15 cellular contexts compared by ENCODE assay signal in the genomic region with DNA sequence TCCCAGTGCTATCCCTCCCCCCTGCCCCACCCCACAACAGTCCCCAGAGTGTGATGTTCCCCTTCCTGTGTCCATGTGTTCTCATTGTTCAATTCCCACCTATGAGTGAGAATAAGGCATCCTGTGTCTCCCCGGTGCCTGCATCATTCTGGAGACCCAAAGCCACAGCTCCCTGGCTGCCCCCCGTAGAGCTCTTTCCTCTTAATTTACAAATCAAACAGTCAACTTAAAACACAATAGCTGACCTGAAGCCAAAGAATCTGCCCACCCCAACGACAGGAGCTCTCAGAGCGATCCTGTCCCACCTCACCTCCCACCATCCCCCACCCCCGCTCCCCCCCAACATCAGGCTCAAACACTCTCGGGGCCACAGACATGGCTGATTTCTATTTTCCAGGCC.
DNase-seq lines count a peak whose midpoint lies in the region; ATAC-seq and TF ChIP-seq lines count a peak whose summit lies in the region.
"Had no signal": no experiment of that assay in that cellular context is flagged by ENCODE, and none has a peak within 500 bp of the region (broad histone marks: within the 10 kb centered on the region; RNA-seq: fewer than 3 reads in every experiment).

No MANE protein-coding gene starts in this region.

- H3K27me3 ChIP-seq in GM23338 (ENCODE audit: insufficient read depth), result no peaks in the 10 kb centered on the region
- H3K27me3 ChIP-seq in neural progenitor cell, result peaks cover 52% of the 10 kb centered on the region
- H3K27me3 ChIP-seq in gastrocnemius medialis, result peaks cover 4 to 8% (median 6%) of the 10 kb centered on the region in 3 donors

- no peaks in the 10 kb centered on the region for H3K9me3 ChIP-seq in neural progenitor cell (ENCODE audit: low read depth)
- no peaks in the 10 kb centered on the region for H3K9me3 ChIP-seq in gastrocnemius medialis

- no peak overlapping the region for H3K27ac ChIP-seq in GM23338 (ENCODE audit: low read depth)
- no peak overlapping the region for H3K27ac ChIP-seq in neural progenitor cell
- no peak overlapping the region for H3K27ac ChIP-seq in gastrocnemius medialis
- H3K27ac ChIP-seq: PC-9 had no signal

- H3K4me2 ChIP-seq in GM23338 (no peak overlapping the region), neural progenitor cell (peak overlapping the region; percentile 68)
- H3K4me2 ChIP-seq: PC-9 had no signal

- H3K79me2 ChIP-seq in GM23338 (replicated peaks; ENCODE audit: insufficient read depth) (no peaks in the 10 kb centered on the region), neural progenitor cell (ENCODE audit: low read depth) (no peaks in the 10 kb centered on the region)

- no peak for TF ChIP-seq POLR2A in gastrocnemius medialis (IDR thresholded peaks at IDR 0.05)

- in situ Hi-C loops in gastrocnemius medialis (cut with MboI; ENCODE audit: low sequenced_read_pairs in 4 of 4), result no loop called here

- H3K9ac ChIP-seq in neural progenitor cell, result no peak overlapping the region

- H3K27me3 Mint-ChIP-seq in GM23338 (ENCODE audit: insufficient read depth, low read depth, poor library complexity), result peaks cover 29% of the 10 kb centered on the region
- H3K27me3 Mint-ChIP-seq in neural progenitor cell (ENCODE audit: insufficient read depth, low read depth), result peaks cover 13% of the 10 kb centered on the region

- H3K36me3 Mint-ChIP-seq in GM23338 (ENCODE audit: low read depth), result peaks cover 10% of the 10 kb centered on the region
- H3K36me3 Mint-ChIP-seq in neural progenitor cell, result no peaks in the 10 kb centered on the region
- H3K36me3 Mint-ChIP-seq: IgD-negative memory B cell had no signal

- peaks cover 38% of the 10 kb centered on the region for H3K4me1 Mint-ChIP-seq in GM23338
- peaks cover 27% of the 10 kb centered on the region for H3K4me1 Mint-ChIP-seq in neural progenitor cell
- H3K4me1 Mint-ChIP-seq: B cell had no signal

- peak overlapping the region; percentile 59 for H3K4me3 Mint-ChIP-seq in GM23338
- peak overlapping the region; percentile 52 for H3K4me3 Mint-ChIP-seq in neural progenitor cell
- H3K4me3 Mint-ChIP-seq: B cell; CD4-positive, alpha-beta T cell had no signal

- TF ChIP-seq CTCF in GM23338 (conservative IDR thresholded peaks at IDR 0.05; ENCODE audit: low read depth in 2 of 2) (no peak), neural progenitor cell (IDR thresholded peaks at IDR 0.05) (no peak), gastrocnemius medialis (IDR thresholded peaks at IDR 0.05 in 4 of 5, conservative IDR thresholded peaks at IDR 0.05 in 1 of 5) (no peak)

- ATAC-seq in GM23338, result peak; percentile 74
- ATAC-seq in gastrocnemius medialis, result no peak

- no peak overlapping the region for H2AFZ ChIP-seq in GM23338
- no peak overlapping the region for H2AFZ ChIP-seq in neural progenitor cell (replicated peaks)
- H2AFZ ChIP-seq: PC-9 had no signal

- no peaks in the 10 kb centered on the region for H3K36me3 ChIP-seq in GM23338 (ENCODE audit: insufficient read depth)
- no peaks in the 10 kb centered on the region for H3K36me3 ChIP-seq in neural progenitor cell
- H3K36me3 ChIP-seq in gastrocnemius medialis, result no peaks in the 10 kb centered on the region

- H4K20me1 ChIP-seq in GM23338 (replicated peaks; ENCODE audit: insufficient read depth), result no peaks in the 10 kb centered on the region
- no peaks in the 10 kb centered on the region for H4K20me1 ChIP-seq in neural progenitor cell (ENCODE audit: low read depth)

- intact Hi-C loops in gastrocnemius medialis (cut with DNase I; ENCODE audit: low total_unique reads), result no loop called here

- peaks cover 12% of the 10 kb centered on the region for H3K9me3 Mint-ChIP-seq in GM23338
- H3K9me3 Mint-ChIP-seq in neural progenitor cell, result peaks cover 2% of the 10 kb centered on the region
- H3K9me3 Mint-ChIP-seq: CD4-positive, alpha-beta T cell had no signal

- DNase-seq in GM23338 (ENCODE audit: low spot score), result peak; percentile 12
- DNase-seq in NCI-H146 treated with DMSO at 0.1 percent for 48 hours (lab: John Stamatoyannopoulos, UW; ENCODE audit: unreplicated experiment), result peak; percentile 10
- peak; percentile 5 for DNase-seq in iPS DF 4.7 (ENCODE audit: extremely low read depth, low spot score)
- peak; percentile 36 for DNase-seq in neural progenitor cell (ENCODE audit: low spot score)
- no peak for DNase-seq in NCI-H1694 (lab: John Stamatoyannopoulos, UW)
- no peak for DNase-seq in gastrocnemius medialis
- no peak for DNase-seq in SW 1271 (lab: John Stamatoyannopoulos, UW)
- DNase-seq: DMS79 treated with DMSO at 0.1 percent for 48 hours, GF-D8, NCI-H2081, NCI-H524 treated with DMSO at 0.1 percent for 48 hours, PC-9 had no signal

- H3K4me3 ChIP-seq in GM23338 (no peak overlapping the region), neural progenitor cell (no peak overlapping the region), gastrocnemius medialis (no peak overlapping the region)
- H3K4me3 ChIP-seq: PC-9 had no signal

- H3K27ac Mint-ChIP-seq in GM23338 (peak overlapping the region; percentile 88), neural progenitor cell (no peak overlapping the region)
- H3K27ac Mint-ChIP-seq: B cell; CD4-positive, alpha-beta T cell; IgD-negative memory B cell had no signal

- H3F3A ChIP-seq in GM23338 (replicated peaks; ENCODE audit: low read depth) (no peaks in the 10 kb centered on the region), neural progenitor cell (ENCODE audit: low read depth) (peaks cover 6% of the 10 kb centered on the region)

- no peaks in the 10 kb centered on the region for H3K9me2 ChIP-seq in GM23338 (ENCODE audit: insufficient read depth)

- H3K4me1 ChIP-seq in GM23338 (ENCODE audit: insufficient read depth), result no peaks in the 10 kb centered on the region
- H3K4me1 ChIP-seq in neural progenitor cell, result peaks cover 13% of the 10 kb centered on the region
- no peaks in the 10 kb centered on the region for H3K4me1 ChIP-seq in gastrocnemius medialis

TF ChIP-seq in GM23338, 12 proteins besides CTCF, POLR2A, EP300 and RAD21 (continues in another document):
- TF ChIP-seq, protein P1, sequence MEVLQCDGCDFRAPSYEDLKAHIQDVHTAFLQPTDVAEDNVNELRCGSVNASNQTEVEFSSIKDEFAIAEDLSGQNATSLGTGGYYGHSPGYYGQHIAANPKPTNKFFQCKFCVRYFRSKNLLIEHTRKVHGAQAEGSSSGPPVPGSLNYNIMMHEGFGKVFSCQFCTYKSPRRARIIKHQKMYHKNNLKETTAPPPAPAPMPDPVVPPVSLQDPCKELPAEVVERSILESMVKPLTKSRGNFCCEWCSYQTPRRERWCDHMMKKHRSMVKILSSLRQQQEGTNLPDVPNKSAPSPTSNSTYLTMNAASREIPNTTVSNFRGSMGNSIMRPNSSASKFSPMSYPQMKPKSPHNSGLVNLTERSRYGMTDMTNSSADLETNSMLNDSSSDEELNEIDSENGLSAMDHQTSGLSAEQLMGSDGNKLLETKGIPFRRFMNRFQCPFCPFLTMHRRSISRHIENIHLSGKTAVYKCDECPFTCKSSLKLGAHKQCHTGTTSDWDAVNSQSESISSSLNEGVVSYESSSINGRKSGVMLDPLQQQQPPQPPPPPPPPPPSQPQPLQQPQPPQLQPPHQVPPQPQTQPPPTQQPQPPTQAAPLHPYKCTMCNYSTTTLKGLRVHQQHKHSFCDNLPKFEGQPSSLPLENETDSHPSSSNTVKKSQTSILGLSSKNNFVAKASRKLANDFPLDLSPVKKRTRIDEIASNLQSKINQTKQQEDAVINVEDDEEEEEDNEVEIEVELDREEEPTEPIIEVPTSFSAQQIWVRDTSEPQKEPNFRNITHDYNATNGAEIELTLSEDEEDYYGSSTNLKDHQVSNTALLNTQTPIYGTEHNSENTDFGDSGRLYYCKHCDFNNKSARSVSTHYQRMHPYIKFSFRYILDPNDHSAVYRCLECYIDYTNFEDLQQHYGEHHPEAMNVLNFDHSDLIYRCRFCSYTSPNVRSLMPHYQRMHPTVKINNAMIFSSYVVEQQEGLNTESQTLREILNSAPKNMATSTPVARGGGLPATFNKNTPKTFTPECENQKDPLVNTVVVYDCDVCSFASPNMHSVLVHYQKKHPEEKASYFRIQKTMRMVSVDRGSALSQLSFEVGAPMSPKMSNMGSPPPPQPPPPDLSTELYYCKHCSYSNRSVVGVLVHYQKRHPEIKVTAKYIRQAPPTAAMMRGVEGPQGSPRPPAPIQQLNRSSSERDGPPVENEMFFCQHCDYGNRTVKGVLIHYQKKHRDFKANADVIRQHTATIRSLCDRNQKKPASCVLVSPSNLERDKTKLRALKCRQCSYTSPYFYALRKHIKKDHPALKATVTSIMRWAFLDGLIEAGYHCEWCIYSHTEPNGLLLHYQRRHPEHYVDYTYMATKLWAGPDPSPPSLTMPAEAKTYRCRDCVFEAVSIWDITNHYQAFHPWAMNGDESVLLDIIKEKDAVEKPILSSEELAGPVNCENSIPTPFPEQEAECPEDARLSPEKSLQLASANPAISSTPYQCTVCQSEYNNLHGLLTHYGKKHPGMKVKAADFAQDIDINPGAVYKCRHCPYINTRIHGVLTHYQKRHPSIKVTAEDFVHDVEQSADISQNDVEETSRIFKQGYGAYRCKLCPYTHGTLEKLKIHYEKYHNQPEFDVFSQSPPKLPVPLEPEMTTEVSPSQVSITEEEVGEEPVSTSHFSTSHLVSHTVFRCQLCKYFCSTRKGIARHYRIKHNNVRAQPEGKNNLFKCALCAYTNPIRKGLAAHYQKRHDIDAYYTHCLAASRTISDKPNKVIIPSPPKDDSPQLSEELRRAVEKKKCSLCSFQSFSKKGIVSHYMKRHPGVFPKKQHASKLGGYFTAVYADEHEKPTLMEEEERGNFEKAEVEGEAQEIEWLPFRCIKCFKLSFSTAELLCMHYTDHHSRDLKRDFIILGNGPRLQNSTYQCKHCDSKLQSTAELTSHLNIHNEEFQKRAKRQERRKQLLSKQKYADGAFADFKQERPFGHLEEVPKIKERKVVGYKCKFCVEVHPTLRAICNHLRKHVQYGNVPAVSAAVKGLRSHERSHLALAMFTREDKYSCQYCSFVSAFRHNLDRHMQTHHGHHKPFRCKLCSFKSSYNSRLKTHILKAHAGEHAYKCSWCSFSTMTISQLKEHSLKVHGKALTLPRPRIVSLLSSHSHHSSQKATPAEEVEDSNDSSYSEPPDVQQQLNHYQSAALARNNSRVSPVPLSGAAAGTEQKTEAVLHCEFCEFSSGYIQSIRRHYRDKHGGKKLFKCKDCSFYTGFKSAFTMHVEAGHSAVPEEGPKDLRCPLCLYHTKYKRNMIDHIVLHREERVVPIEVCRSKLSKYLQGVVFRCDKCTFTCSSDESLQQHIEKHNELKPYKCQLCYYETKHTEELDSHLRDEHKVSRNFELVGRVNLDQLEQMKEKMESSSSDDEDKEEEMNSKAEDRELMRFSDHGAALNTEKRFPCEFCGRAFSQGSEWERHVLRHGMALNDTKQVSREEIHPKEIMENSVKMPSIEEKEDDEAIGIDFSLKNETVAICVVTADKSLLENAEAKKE (CRISPR knock-in tag; IDR thresholded peaks at IDR 0.05), result 0 out of 2 replicates have a peak, but pooled peaks have one; percentile 8
- TF ChIP-seq NANOG (IDR thresholded peaks at IDR 0.05; ENCODE audit: borderline replicate concordance), result no peak
- no peak for TF ChIP-seq JUNB (IDR thresholded peaks at IDR 0.05; ENCODE audit: unreplicated experiment)
- TF ChIP-seq CREB1 (CRISPR knock-in tag; IDR thresholded peaks at IDR 0.05; ENCODE audit: low read depth), result no peak

Comparison
In these comparisons a context has a peak if more than half of its experiments do, and no peak if none do; other contexts are left out.
1. DNase-seq: peak in GM23338 (single experiment), NCI-H146 treated with DMSO at 0.1 percent for 48 hours (single experiment), iPS DF 4.7 (single experiment) and neural progenitor cell (single experiment); none in NCI-H1694 (single experiment), gastrocnemius medialis (0 of 2) and SW 1271 (0 of 2).